1 cellular context compared by ENCODE assay signal in the genomic region with DNA sequence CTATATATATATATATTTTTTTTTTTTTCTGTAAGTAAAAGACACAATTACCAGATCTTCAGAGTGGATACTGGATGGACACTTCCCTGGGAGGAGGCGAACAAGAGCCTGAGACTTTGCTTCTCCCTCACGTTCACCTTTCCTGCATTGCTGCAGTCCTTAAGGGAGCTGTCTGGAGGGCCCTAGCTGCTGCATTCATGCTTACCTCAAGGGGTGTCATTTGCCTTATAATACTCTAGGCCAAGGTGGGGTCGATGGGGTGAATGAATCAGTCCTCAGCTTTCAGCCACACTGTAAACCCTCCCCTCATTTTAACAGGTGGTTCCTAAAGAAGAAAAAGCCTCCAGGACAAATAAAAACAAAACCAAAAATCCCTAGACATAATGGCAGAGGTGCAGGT.
TF ChIP-seq lines count a peak whose summit lies in the region.

No MANE protein-coding gene starts in this region.

TF ChIP-seq in GM23338, 12 proteins besides CTCF, POLR2A, EP300 and RAD21 (continued from another document):
- TF ChIP-seq, protein P1, sequence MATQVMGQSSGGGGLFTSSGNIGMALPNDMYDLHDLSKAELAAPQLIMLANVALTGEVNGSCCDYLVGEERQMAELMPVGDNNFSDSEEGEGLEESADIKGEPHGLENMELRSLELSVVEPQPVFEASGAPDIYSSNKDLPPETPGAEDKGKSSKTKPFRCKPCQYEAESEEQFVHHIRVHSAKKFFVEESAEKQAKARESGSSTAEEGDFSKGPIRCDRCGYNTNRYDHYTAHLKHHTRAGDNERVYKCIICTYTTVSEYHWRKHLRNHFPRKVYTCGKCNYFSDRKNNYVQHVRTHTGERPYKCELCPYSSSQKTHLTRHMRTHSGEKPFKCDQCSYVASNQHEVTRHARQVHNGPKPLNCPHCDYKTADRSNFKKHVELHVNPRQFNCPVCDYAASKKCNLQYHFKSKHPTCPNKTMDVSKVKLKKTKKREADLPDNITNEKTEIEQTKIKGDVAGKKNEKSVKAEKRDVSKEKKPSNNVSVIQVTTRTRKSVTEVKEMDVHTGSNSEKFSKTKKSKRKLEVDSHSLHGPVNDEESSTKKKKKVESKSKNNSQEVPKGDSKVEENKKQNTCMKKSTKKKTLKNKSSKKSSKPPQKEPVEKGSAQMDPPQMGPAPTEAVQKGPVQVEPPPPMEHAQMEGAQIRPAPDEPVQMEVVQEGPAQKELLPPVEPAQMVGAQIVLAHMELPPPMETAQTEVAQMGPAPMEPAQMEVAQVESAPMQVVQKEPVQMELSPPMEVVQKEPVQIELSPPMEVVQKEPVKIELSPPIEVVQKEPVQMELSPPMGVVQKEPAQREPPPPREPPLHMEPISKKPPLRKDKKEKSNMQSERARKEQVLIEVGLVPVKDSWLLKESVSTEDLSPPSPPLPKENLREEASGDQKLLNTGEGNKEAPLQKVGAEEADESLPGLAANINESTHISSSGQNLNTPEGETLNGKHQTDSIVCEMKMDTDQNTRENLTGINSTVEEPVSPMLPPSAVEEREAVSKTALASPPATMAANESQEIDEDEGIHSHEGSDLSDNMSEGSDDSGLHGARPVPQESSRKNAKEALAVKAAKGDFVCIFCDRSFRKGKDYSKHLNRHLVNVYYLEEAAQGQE (IDR thresholded peaks at IDR 0.05; ENCODE audit: unreplicated experiment), result no peak
- TF ChIP-seq ZNF331 (CRISPR knock-in tag; IDR thresholded peaks at IDR 0.05; ENCODE audit: low read depth) (no peak), NANOG (IDR thresholded peaks at IDR 0.05; ENCODE audit: borderline replicate concordance) (no peak), CREB1 (CRISPR knock-in tag; IDR thresholded peaks at IDR 0.05; ENCODE audit: low read depth) (no peak), EZH2 (IDR thresholded peaks at IDR 0.05; ENCODE audit: low read depth, unreplicated experiment) (no peak), STAT1 (IDR thresholded peaks at IDR 0.05; ENCODE audit: unreplicated experiment) (no peak)
- TF ChIP-seq, protein P2, sequence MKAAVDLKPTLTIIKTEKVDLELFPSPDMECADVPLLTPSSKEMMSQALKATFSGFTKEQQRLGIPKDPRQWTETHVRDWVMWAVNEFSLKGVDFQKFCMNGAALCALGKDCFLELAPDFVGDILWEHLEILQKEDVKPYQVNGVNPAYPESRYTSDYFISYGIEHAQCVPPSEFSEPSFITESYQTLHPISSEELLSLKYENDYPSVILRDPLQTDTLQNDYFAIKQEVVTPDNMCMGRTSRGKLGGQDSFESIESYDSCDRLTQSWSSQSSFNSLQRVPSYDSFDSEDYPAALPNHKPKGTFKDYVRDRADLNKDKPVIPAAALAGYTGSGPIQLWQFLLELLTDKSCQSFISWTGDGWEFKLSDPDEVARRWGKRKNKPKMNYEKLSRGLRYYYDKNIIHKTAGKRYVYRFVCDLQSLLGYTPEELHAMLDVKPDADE (IDR thresholded peaks at IDR 0.05), result no peak
